Comparison of ENCODE assay signal across 2 cellular contexts in the genomic region with DNA sequence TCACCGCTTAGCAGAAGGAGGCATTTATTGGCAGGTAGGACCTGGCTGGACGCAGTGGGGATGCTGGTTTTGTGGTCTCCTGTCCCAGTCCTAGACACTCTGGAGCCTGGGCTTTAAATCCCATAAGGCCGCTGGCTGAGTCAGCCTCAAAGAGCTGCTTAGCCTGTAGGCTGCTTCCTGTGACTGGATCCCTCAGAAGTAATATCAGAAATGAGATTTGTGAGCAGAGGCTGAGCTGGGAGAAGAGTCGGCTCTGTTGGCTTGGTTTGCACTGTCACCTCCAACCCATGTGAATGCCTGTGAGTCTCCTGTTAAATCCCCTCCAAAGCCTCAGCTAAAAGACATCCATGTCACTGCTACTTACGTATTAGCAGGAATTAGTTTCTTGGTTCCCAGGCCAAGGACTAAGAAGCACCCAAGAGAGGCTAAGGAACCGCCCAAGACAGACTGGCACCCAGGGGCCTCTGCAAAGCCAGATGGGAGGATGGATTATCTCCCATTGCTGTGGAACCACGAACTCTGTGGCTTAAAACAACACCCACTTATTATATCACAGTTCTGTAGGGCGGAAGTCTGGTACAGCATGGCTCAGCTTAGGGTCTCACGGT.
TF ChIP-seq lines count a peak whose summit lies in the region.

No MANE protein-coding gene starts in this region.

TF ChIP-seq in H1, 55 proteins besides CTCF, POLR2A, EP300 and RAD21:
- TF ChIP-seq SP4 (IDR thresholded peaks at IDR 0.05; ENCODE audit: low read length) (no peak), CREB1 (IDR thresholded peaks at IDR 0.05) (no peak), KDM4A (IDR thresholded peaks at IDR 0.05; ENCODE audit: low read depth, low read length, severe bottlenecking) (no peak), CHD1 (IDR thresholded peaks at IDR 0.05; ENCODE audit: low read depth, low read length) (no peak), SIRT6 (IDR thresholded peaks at IDR 0.05; ENCODE audit: low read length) (no peak), SP2 (IDR thresholded peaks at IDR 0.05; ENCODE audit: low read length) (no peak), GTF2F1 (IDR thresholded peaks at IDR 0.05; ENCODE audit: borderline replicate concordance, low read depth, low read length) (no peak), FOSL1 (IDR thresholded peaks at IDR 0.05; ENCODE audit: insufficient read depth, low read depth, low read length) (no peak)
- TF ChIP-seq, protein P1, sequence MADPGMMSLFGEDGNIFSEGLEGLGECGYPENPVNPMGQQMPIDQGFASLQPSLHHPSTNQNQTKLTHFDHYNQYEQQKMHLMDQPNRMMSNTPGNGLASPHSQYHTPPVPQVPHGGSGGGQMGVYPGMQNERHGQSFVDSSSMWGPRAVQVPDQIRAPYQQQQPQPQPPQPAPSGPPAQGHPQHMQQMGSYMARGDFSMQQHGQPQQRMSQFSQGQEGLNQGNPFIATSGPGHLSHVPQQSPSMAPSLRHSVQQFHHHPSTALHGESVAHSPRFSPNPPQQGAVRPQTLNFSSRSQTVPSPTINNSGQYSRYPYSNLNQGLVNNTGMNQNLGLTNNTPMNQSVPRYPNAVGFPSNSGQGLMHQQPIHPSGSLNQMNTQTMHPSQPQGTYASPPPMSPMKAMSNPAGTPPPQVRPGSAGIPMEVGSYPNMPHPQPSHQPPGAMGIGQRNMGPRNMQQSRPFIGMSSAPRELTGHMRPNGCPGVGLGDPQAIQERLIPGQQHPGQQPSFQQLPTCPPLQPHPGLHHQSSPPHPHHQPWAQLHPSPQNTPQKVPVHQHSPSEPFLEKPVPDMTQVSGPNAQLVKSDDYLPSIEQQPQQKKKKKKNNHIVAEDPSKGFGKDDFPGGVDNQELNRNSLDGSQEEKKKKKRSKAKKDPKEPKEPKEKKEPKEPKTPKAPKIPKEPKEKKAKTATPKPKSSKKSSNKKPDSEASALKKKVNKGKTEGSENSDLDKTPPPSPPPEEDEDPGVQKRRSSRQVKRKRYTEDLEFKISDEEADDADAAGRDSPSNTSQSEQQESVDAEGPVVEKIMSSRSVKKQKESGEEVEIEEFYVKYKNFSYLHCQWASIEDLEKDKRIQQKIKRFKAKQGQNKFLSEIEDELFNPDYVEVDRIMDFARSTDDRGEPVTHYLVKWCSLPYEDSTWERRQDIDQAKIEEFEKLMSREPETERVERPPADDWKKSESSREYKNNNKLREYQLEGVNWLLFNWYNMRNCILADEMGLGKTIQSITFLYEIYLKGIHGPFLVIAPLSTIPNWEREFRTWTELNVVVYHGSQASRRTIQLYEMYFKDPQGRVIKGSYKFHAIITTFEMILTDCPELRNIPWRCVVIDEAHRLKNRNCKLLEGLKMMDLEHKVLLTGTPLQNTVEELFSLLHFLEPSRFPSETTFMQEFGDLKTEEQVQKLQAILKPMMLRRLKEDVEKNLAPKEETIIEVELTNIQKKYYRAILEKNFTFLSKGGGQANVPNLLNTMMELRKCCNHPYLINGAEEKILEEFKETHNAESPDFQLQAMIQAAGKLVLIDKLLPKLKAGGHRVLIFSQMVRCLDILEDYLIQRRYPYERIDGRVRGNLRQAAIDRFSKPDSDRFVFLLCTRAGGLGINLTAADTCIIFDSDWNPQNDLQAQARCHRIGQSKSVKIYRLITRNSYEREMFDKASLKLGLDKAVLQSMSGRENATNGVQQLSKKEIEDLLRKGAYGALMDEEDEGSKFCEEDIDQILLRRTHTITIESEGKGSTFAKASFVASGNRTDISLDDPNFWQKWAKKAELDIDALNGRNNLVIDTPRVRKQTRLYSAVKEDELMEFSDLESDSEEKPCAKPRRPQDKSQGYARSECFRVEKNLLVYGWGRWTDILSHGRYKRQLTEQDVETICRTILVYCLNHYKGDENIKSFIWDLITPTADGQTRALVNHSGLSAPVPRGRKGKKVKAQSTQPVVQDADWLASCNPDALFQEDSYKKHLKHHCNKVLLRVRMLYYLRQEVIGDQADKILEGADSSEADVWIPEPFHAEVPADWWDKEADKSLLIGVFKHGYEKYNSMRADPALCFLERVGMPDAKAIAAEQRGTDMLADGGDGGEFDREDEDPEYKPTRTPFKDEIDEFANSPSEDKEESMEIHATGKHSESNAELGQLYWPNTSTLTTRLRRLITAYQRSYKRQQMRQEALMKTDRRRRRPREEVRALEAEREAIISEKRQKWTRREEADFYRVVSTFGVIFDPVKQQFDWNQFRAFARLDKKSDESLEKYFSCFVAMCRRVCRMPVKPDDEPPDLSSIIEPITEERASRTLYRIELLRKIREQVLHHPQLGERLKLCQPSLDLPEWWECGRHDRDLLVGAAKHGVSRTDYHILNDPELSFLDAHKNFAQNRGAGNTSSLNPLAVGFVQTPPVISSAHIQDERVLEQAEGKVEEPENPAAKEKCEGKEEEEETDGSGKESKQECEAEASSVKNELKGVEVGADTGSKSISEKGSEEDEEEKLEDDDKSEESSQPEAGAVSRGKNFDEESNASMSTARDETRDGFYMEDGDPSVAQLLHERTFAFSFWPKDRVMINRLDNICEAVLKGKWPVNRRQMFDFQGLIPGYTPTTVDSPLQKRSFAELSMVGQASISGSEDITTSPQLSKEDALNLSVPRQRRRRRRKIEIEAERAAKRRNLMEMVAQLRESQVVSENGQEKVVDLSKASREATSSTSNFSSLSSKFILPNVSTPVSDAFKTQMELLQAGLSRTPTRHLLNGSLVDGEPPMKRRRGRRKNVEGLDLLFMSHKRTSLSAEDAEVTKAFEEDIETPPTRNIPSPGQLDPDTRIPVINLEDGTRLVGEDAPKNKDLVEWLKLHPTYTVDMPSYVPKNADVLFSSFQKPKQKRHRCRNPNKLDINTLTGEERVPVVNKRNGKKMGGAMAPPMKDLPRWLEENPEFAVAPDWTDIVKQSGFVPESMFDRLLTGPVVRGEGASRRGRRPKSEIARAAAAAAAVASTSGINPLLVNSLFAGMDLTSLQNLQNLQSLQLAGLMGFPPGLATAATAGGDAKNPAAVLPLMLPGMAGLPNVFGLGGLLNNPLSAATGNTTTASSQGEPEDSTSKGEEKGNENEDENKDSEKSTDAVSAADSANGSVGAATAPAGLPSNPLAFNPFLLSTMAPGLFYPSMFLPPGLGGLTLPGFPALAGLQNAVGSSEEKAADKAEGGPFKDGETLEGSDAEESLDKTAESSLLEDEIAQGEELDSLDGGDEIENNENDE (IDR thresholded peaks at IDR 0.05; ENCODE audit: insufficient replicate concordance, low read length): no peak

TF ChIP-seq in SK-N-SH, 30 proteins besides CTCF, POLR2A, EP300 and RAD21:
- no peak for TF ChIP-seq SMC3 (IDR thresholded peaks at IDR 0.05; ENCODE audit: low read depth, low read length)
- no peak for TF ChIP-seq SIN3A (IDR thresholded peaks at IDR 0.05; ENCODE audit: borderline replicate concordance, low read depth, low read length)
- TF ChIP-seq TCF12 (IDR thresholded peaks at IDR 0.05): no peak
- no peak for TF ChIP-seq NFIC (IDR thresholded peaks at IDR 0.05; ENCODE audit: borderline replicate concordance)
- TF ChIP-seq TEAD4 (IDR thresholded peaks at IDR 0.05; ENCODE audit: borderline replicate concordance, insufficient read depth): no peak
- TF ChIP-seq GATA2 (CRISPR knock-in tag; IDR thresholded peaks at IDR 0.05): no peak
- TF ChIP-seq, protein P2, sequence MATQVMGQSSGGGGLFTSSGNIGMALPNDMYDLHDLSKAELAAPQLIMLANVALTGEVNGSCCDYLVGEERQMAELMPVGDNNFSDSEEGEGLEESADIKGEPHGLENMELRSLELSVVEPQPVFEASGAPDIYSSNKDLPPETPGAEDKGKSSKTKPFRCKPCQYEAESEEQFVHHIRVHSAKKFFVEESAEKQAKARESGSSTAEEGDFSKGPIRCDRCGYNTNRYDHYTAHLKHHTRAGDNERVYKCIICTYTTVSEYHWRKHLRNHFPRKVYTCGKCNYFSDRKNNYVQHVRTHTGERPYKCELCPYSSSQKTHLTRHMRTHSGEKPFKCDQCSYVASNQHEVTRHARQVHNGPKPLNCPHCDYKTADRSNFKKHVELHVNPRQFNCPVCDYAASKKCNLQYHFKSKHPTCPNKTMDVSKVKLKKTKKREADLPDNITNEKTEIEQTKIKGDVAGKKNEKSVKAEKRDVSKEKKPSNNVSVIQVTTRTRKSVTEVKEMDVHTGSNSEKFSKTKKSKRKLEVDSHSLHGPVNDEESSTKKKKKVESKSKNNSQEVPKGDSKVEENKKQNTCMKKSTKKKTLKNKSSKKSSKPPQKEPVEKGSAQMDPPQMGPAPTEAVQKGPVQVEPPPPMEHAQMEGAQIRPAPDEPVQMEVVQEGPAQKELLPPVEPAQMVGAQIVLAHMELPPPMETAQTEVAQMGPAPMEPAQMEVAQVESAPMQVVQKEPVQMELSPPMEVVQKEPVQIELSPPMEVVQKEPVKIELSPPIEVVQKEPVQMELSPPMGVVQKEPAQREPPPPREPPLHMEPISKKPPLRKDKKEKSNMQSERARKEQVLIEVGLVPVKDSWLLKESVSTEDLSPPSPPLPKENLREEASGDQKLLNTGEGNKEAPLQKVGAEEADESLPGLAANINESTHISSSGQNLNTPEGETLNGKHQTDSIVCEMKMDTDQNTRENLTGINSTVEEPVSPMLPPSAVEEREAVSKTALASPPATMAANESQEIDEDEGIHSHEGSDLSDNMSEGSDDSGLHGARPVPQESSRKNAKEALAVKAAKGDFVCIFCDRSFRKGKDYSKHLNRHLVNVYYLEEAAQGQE (IDR thresholded peaks at IDR 0.05; ENCODE audit: low read depth, low read length): no peak
- TF ChIP-seq, protein P3, sequence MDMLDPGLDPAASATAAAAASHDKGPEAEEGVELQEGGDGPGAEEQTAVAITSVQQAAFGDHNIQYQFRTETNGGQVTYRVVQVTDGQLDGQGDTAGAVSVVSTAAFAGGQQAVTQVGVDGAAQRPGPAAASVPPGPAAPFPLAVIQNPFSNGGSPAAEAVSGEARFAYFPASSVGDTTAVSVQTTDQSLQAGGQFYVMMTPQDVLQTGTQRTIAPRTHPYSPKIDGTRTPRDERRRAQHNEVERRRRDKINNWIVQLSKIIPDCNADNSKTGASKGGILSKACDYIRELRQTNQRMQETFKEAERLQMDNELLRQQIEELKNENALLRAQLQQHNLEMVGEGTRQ (IDR thresholded peaks at IDR 0.05; ENCODE audit: borderline replicate concordance, low read depth, low read length): no peak
- TF ChIP-seq, protein P4, sequence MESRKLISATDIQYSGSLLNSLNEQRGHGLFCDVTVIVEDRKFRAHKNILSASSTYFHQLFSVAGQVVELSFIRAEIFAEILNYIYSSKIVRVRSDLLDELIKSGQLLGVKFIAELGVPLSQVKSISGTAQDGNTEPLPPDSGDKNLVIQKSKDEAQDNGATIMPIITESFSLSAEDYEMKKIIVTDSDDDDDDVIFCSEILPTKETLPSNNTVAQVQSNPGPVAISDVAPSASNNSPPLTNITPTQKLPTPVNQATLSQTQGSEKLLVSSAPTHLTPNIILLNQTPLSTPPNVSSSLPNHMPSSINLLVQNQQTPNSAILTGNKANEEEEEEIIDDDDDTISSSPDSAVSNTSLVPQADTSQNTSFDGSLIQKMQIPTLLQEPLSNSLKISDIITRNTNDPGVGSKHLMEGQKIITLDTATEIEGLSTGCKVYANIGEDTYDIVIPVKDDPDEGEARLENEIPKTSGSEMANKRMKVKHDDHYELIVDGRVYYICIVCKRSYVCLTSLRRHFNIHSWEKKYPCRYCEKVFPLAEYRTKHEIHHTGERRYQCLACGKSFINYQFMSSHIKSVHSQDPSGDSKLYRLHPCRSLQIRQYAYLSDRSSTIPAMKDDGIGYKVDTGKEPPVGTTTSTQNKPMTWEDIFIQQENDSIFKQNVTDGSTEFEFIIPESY (IDR thresholded peaks at IDR 0.05; ENCODE audit: borderline replicate concordance, low read depth): no peak
TF ChIP-seq in SK-N-SH: peak in this region for 0.
